ENCODE assay signal across 22 cellular contexts in genomic region chr6:111978826-111979225, GRCh38.
DNase-seq lines count a peak whose midpoint lies in the region; ATAC-seq and TF ChIP-seq lines count a peak whose summit lies in the region.
"Had no signal": no experiment of that assay in that cellular context is flagged by ENCODE, and none has a peak within 500 bp of the region (broad histone marks: within the 10 kb centered on the region; RNA-seq: fewer than 3 reads in every experiment).

No MANE protein-coding gene starts in this region.

- H3K27me3 ChIP-seq in adipocyte (replicated peaks; ENCODE audit: control insufficient read depth, insufficient read depth, low read length): no peaks in the 10 kb centered on the region
- H3K27me3 ChIP-seq in gastrocnemius medialis: no peaks in the 10 kb centered on the region
- H3K27me3 ChIP-seq: pancreas, thyroid gland had no signal

- TF ChIP-seq CTCF in fibroblast of villous mesenchyme (IDR thresholded peaks at IDR 0.05; ENCODE audit: insufficient read depth, low read depth, low read length) (no peak), gastrocnemius medialis (IDR thresholded peaks at IDR 0.05 in 4 of 5, conservative IDR thresholded peaks at IDR 0.05 in 1 of 5) (no peak)

- intact Hi-C loops in gastrocnemius medialis (cut with DNase I; ENCODE audit: low total_unique reads): no loop called here

- DNase-seq in ELF-1 (ENCODE audit: low read depth, low spot score) (peak; percentile 28), adipocyte (ENCODE audit: low read depth) (peak; percentile 45), fibroblast of villous mesenchyme (ENCODE audit: low read depth) (peak; percentile 29), renal cortical epithelial cell (ENCODE audit: low read depth) (peak; percentile 35), HCEC 1CT (no peak), gastrocnemius medialis (no peak)
- DNase-seq in activated naive CD4-positive, alpha-beta T cell treated with anti-CD3 and anti-CD28 coated beads, Interleukin-2, amount 50 U/mL, for 16 hours: no peak
- DNase-seq: activated B cell treated with CpG ODN at 0.5 μM for 24 hours; activated CD4-positive, alpha-beta memory T cell treated with anti-CD3 and anti-CD28 coated beads, Interleukin-2, amount 10 ng/mL, durations not matched to agents 7 days and 5 days; activated T-cell treated with anti-CD3 and anti-CD28 coated beads, Interleukin-2, amount 50 U/mL, for 1 hour; anterior cingulate cortex; COR-L47; effector memory CD8-positive, alpha-beta T cell; HFFc6; lower lobe of right lung; naive B cell; NCI-H1105; NCI-H524; pancreas; stimulated activated naive B cell treated with anti-CD40 and anti-IgM and Interleukin-4, amounts not matched to agents 10 μg/mL and 1 μg/mL and 100 μg/mL, for 72 hours; thyroid gland had no signal

- H3K4me3 ChIP-seq in adipocyte (ENCODE audit: low read length) (no peak overlapping the region), fibroblast of villous mesenchyme (ENCODE audit: low read depth, low read length) (no peak overlapping the region), gastrocnemius medialis (no peak overlapping the region)
- H3K4me3 ChIP-seq: lower lobe of right lung, pancreas, thyroid gland had no signal

- no peak for ATAC-seq in gastrocnemius medialis
- ATAC-seq: effector memory CD8-positive, alpha-beta T cell; lower lobe of right lung; pancreas; SK-N-SH treated with all-trans-retinoic acid at 6 μM for 48 hours; stimulated activated naive B cell treated with anti-CD40 and anti-IgM and Interleukin-4, amounts not matched to agents 10 μg/mL and 1 μg/mL and 100 μg/mL, for 72 hours had no signal

- H3K9ac ChIP-seq in adipocyte (ENCODE audit: low read length): no peak overlapping the region

- in situ Hi-C loops in gastrocnemius medialis (cut with MboI; ENCODE audit: low sequenced_read_pairs in 4 of 4): no loop called here

- H3K36me3 ChIP-seq in adipocyte (ENCODE audit: control insufficient read depth, insufficient read depth, low read length, severe bottlenecking) (no peaks in the 10 kb centered on the region), gastrocnemius medialis (no peaks in the 10 kb centered on the region)
- H3K36me3 ChIP-seq: lower lobe of right lung, pancreas, thyroid gland had no signal

- H3K27ac ChIP-seq in gastrocnemius medialis: no peak overlapping the region
- H3K27ac ChIP-seq: lower lobe of right lung, pancreas, thyroid gland had no signal

- no peak for TF ChIP-seq POLR2A in gastrocnemius medialis (IDR thresholded peaks at IDR 0.05)

- H3K9me3 ChIP-seq in adipocyte (ENCODE audit: control insufficient read depth, low read length) (no peaks in the 10 kb centered on the region), gastrocnemius medialis (no peaks in the 10 kb centered on the region)
- H3K9me3 ChIP-seq: lower lobe of right lung, pancreas, thyroid gland had no signal

- H3K4me1 ChIP-seq in adipocyte (ENCODE audit: control insufficient read depth, insufficient read depth, low read length): peaks cover 23% of the 10 kb centered on the region
- no peaks in the 10 kb centered on the region for H3K4me1 ChIP-seq in gastrocnemius medialis
- H3K4me1 ChIP-seq: pancreas had no signal

Comparison
In these comparisons a context has a peak if more than half of its experiments do, and no peak if none do; other contexts are left out.
1. DNase-seq: peak in ELF-1 (single experiment), adipocyte (single experiment), fibroblast of villous mesenchyme (single experiment) and renal cortical epithelial cell (single experiment); none in activated naive CD4-positive, alpha-beta T cell treated with anti-CD3 and anti-CD28 coated beads, Interleukin-2, amount 50 U/mL, for 16 hours (single experiment), HCEC 1CT (single experiment) and gastrocnemius medialis (0 of 2).